ENCODE assay signal across 1 cellular context in genomic region chr16:58129097-58129936, GRCh38.
TF ChIP-seq lines count a peak whose summit lies in the region.

TSS of gene CFAP20 (minus strand) at chr16:58129381. CDS start at chr16:58129115, 266 bp downstream.

TF ChIP-seq in HEK293, 187 proteins besides CTCF, POLR2A, EP300 and RAD21 (continued from another document and continues in another):
- TF ChIP-seq ZNF513 (tag by site-specific recombination; IDR thresholded peaks at IDR 0.05) (no peak), ZNF701 (tag by site-specific recombination; IDR thresholded peaks at IDR 0.05) (no peak), ZNF391 (tag by site-specific recombination; IDR thresholded peaks at IDR 0.05; ENCODE audit: borderline replicate concordance, low read depth) (peak; percentile 91; the same call in 1 of the 2 replicates), ZNF366 (tag by site-specific recombination; conservative IDR thresholded peaks at IDR 0.05) (peak; percentile 72), GLIS2 (tag by site-specific recombination; IDR thresholded peaks at IDR 0.05) (peak; percentile 62), HIC1 (tag by site-specific recombination; IDR thresholded peaks at IDR 0.05) (peak; percentile 97), ZNF677 (tag by site-specific recombination; IDR thresholded peaks at IDR 0.05) (no peak), ZNF514 (tag by site-specific recombination; IDR thresholded peaks at IDR 0.05) (no peak), ZNF791 (tag by site-specific recombination; IDR thresholded peaks at IDR 0.05) (no peak), ZNF239 (tag by site-specific recombination; IDR thresholded peaks at IDR 0.05) (no peak), ZNF292 (tag by site-specific recombination; IDR thresholded peaks at IDR 0.05; ENCODE audit: borderline replicate concordance, low read depth) (no peak), ZNF426 (tag by site-specific recombination; IDR thresholded peaks at IDR 0.05) (no peak), SETDB1 (IDR thresholded peaks at IDR 0.05; ENCODE audit: insufficient read length, low read length) (peak; percentile 94), ZNF23 (tag by site-specific recombination; IDR thresholded peaks at IDR 0.05; ENCODE audit: borderline replicate concordance) (no peak), ZNF660 (tag by site-specific recombination; IDR thresholded peaks at IDR 0.05) (peak; percentile 96), ZFP41 (tag by site-specific recombination; IDR thresholded peaks at IDR 0.05; ENCODE audit: borderline replicate concordance) (no peak), ZNF704 (tag by site-specific recombination; IDR thresholded peaks at IDR 0.05) (no peak), MEIS1 (CRISPR knock-in tag; IDR thresholded peaks at IDR 0.05; ENCODE audit: borderline replicate concordance) (no peak), ZBTB44 (tag by site-specific recombination; IDR thresholded peaks at IDR 0.05) (0 out of 2 replicates have a peak, but pooled peaks have one; percentile 23), ZNF560 (tag by site-specific recombination; IDR thresholded peaks at IDR 0.05; ENCODE audit: borderline replicate concordance) (no peak), ZNF211 (tag by site-specific recombination; IDR thresholded peaks at IDR 0.05; ENCODE audit: low read depth) (no peak), SP7 (tag by site-specific recombination; IDR thresholded peaks at IDR 0.05) (peak; percentile 97), ZNF26 (tag by site-specific recombination; IDR thresholded peaks at IDR 0.05) (no peak), TCF7L2 (IDR thresholded peaks at IDR 0.05; ENCODE audit: borderline replicate concordance, low read depth, low read length) (peak; percentile 64; the same call in 1 of the 2 replicates), ZNF654 (tag by site-specific recombination; IDR thresholded peaks at IDR 0.05; ENCODE audit: low read depth) (no peak), WT1 (tag by site-specific recombination; IDR thresholded peaks at IDR 0.05) (no peak; the same call in none of the 2 replicates), ZNF768 (tag by site-specific recombination; IDR thresholded peaks at IDR 0.05) (no peak), BCL6B (tag by site-specific recombination; IDR thresholded peaks at IDR 0.05) (no peak), ZNF621 (tag by site-specific recombination; IDR thresholded peaks at IDR 0.05) (no peak), ZNF776 (tag by site-specific recombination; IDR thresholded peaks at IDR 0.05; ENCODE audit: borderline replicate concordance) (no peak), ZNF585B (tag by site-specific recombination; IDR thresholded peaks at IDR 0.05) (no peak), ZNF549 (tag by site-specific recombination; IDR thresholded peaks at IDR 0.05) (no peak), ZNF792 (tag by site-specific recombination; IDR thresholded peaks at IDR 0.05) (no peak), TRIM28 (IDR thresholded peaks at IDR 0.05; ENCODE audit: borderline replicate concordance, low read length) (peak; percentile 93), HOXD13 (CRISPR knock-in tag; IDR thresholded peaks at IDR 0.05; ENCODE audit: borderline replicate concordance) (no peak), ZNF248 (tag by site-specific recombination; IDR thresholded peaks at IDR 0.05) (no peak), HOXC10 (CRISPR knock-in tag; IDR thresholded peaks at IDR 0.05) (no peak), MZF1 (tag by site-specific recombination; IDR thresholded peaks at IDR 0.05; ENCODE audit: borderline replicate concordance) (no peak), SCRT1 (tag by site-specific recombination; IDR thresholded peaks at IDR 0.05; ENCODE audit: borderline replicate concordance) (0 out of 2 replicates have a peak, but pooled peaks have one; percentile 34), ZNF558 (tag by site-specific recombination; IDR thresholded peaks at IDR 0.05) (no peak), ZNF692 (tag by site-specific recombination; IDR thresholded peaks at IDR 0.05) (peak; percentile 94), ZSCAN4 (tag by site-specific recombination; IDR thresholded peaks at IDR 0.05) (no peak), ZSCAN30 (tag by site-specific recombination; IDR thresholded peaks at IDR 0.05) (no peak; the same call in 1 of the 2 replicates)
- TF ChIP-seq, protein P1, sequence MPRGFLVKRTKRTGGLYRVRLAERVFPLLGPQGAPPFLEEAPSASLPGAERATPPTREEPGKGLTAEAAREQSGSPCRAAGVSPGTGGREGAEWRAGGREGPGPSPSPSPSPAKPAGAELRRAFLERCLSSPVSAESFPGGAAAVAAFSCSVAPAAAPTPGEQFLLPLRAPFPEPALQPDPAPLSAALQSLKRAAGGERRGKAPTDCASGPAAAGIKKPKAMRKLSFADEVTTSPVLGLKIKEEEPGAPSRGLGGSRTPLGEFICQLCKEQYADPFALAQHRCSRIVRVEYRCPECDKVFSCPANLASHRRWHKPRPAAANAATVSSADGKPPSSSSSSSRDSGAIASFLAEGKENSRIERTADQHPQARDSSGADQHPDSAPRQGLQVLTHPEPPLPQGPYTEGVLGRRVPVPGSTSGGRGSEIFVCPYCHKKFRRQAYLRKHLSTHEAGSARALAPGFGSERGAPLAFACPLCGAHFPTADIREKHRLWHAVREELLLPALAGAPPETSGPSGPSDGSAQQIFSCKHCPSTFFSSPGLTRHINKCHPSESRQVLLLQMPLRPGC (tag by site-specific recombination; IDR thresholded peaks at IDR 0.05), result peak; percentile 90
- TF ChIP-seq, protein P2, sequence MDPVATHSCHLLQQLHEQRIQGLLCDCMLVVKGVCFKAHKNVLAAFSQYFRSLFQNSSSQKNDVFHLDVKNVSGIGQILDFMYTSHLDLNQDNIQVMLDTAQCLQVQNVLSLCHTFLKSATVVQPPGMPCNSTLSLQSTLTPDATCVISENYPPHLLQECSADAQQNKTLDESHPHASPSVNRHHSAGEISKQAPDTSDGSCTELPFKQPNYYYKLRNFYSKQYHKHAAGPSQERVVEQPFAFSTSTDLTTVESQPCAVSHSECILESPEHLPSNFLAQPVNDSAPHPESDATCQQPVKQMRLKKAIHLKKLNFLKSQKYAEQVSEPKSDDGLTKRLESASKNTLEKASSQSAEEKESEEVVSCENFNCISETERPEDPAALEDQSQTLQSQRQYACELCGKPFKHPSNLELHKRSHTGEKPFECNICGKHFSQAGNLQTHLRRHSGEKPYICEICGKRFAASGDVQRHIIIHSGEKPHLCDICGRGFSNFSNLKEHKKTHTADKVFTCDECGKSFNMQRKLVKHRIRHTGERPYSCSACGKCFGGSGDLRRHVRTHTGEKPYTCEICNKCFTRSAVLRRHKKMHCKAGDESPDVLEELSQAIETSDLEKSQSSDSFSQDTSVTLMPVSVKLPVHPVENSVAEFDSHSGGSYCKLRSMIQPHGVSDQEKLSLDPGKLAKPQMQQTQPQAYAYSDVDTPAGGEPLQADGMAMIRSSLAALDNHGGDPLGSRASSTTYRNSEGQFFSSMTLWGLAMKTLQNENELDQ (tag by site-specific recombination; IDR thresholded peaks at IDR 0.05; ENCODE audit: low read depth), result no peak
